In genomic region chrX:39874202-39874816, GRCh38 we compare ENCODE assay signal across 8 cellular contexts.
DNase-seq lines count a peak whose midpoint lies in the region; ATAC-seq, FAIRE-seq and TF ChIP-seq lines count a peak whose summit lies in the region.

No MANE protein-coding gene starts in this region.

- no peak overlapping the region for H4K91ac ChIP-seq in trophoblast cell (ENCODE audit: low read depth, low read length)

- no peak overlapping the region for H2BK12ac ChIP-seq in trophoblast cell (ENCODE audit: low read length)

- dilution Hi-C loops in endothelial cell of umbilical vein (cut with MboI; ENCODE audit: extremely low pct_ligation_motif_present, low sequenced_read_pairs), result no loop called here

- H3K36me3 ChIP-seq in endothelial cell of umbilical vein (ENCODE audit: control insufficient read depth in 2 of 2, extremely low read depth in 1 of 2, insufficient read depth in 2 of 2, low read length in 2 of 2), result no peaks in the 10 kb centered on the region
- H3K36me3 ChIP-seq in trophoblast cell (ENCODE audit: control insufficient read depth in 1 of 2, insufficient read depth in 2 of 2, low read length in 2 of 2), result no peaks in the 10 kb centered on the region

- H3K14ac ChIP-seq in trophoblast cell (ENCODE audit: low read length), result no peak overlapping the region

- no peak overlapping the region for H2BK5ac ChIP-seq in trophoblast cell (ENCODE audit: low read depth, low read length, poor library complexity)

- no peaks in the 10 kb centered on the region for H3K27me3 ChIP-seq in endothelial cell of umbilical vein (ENCODE audit: control insufficient read depth in 2 of 2, insufficient read depth in 2 of 2, low read length in 2 of 2)
- H3K27me3 ChIP-seq in trophoblast cell (ENCODE audit: insufficient read depth, low read length), result no peaks in the 10 kb centered on the region

- no peak overlapping the region for H3K4me2 ChIP-seq in endothelial cell of umbilical vein (ENCODE audit: insufficient read depth, low read length)
- H3K4me2 ChIP-seq in trophoblast cell (ENCODE audit: low read length), result no peak overlapping the region

- no peak overlapping the region for H4K8ac ChIP-seq in trophoblast cell (ENCODE audit: low read depth, low read length)

- intact Hi-C loops in endothelial cell of umbilical vein (cut with micrococcal nuclease), result no loop called here

- no peak overlapping the region for H3K4ac ChIP-seq in trophoblast cell (ENCODE audit: low read depth, low read length)

- H3K4me3 ChIP-seq in endothelial cell of umbilical vein (replicated peaks in 1 of 3; ENCODE audit: insufficient read depth in 1 of 3, low read depth in 1 of 3, low read length in 3 of 3), result no peak overlapping the region
- no peak overlapping the region for H3K4me3 ChIP-seq in trophoblast cell (ENCODE audit: low read depth, low read length)

- no peaks in the 10 kb centered on the region for H4K20me1 ChIP-seq in endothelial cell of umbilical vein (replicated peaks; ENCODE audit: control insufficient read depth, extremely low read depth, insufficient read depth, low read length)

- no peak overlapping the region for H2BK120ac ChIP-seq in trophoblast cell (ENCODE audit: insufficient read depth, low read length, poor library complexity)

- no peak overlapping the region for H2AK5ac ChIP-seq in trophoblast cell (ENCODE audit: low read length)

- ATAC-seq in GM18508 (IDR thresholded peaks at IDR 0.05; ENCODE audit: insufficient read depth, unreplicated experiment) (peak; percentile 90), GM21717 (IDR thresholded peaks at IDR 0.05; ENCODE audit: unreplicated experiment) (peak; percentile 94)

- H3K79me2 ChIP-seq in endothelial cell of umbilical vein (ENCODE audit: control insufficient read depth, insufficient read depth, low read length) (no peaks in the 10 kb centered on the region), trophoblast cell (ENCODE audit: control insufficient read depth, insufficient read depth, low read length, poor library complexity) (no peaks in the 10 kb centered on the region)

- no peaks in the 10 kb centered on the region for H3K9me1 ChIP-seq in endothelial cell of umbilical vein (replicated peaks; ENCODE audit: control insufficient read depth, extremely low read depth, insufficient read depth, low read length)

- no peaks in the 10 kb centered on the region for H3K79me1 ChIP-seq in trophoblast cell (ENCODE audit: low read length)

- no peak for TF ChIP-seq POLR2A in endothelial cell of umbilical vein (IDR thresholded peaks at IDR 0.05; ENCODE audit: low read depth, low read length)

- POLR2A ChIA-PET in endothelial cell of umbilical vein (lab: Charles Lee), result no interaction called here

- CTCF ChIA-PET in endothelial cell of umbilical vein (lab: Charles Lee), result no interaction called here

- no peak overlapping the region for H3K27ac ChIP-seq in endothelial cell of umbilical vein (ENCODE audit: insufficient read depth, low read depth, low read length)
- no peak overlapping the region for H3K27ac ChIP-seq in trophoblast cell (ENCODE audit: low read depth, low read length)

- no peak overlapping the region for H3K9ac ChIP-seq in endothelial cell of umbilical vein (replicated peaks; ENCODE audit: extremely low read depth, insufficient read depth, low read length)
- H3K9ac ChIP-seq in trophoblast cell (ENCODE audit: low read length), result no peak overlapping the region

- peak; percentile 31 for FAIRE-seq in HTR-8/SVneo (lab: Jason Lieb, UNC)
- FAIRE-seq in endothelial cell of umbilical vein (lab: Jason Lieb, UNC), result peak; percentile 90

- no TSS peak for BruUV-seq in endothelial cell of umbilical vein (replicated peaks; lab: Mats Ljungman, UMichigan)

- H3K23ac ChIP-seq in trophoblast cell (ENCODE audit: low read length), result no peak overlapping the region

- no peak overlapping the region for H3K18ac ChIP-seq in trophoblast cell (ENCODE audit: low read length)

- no CpG with 5 or more reads among the region's 5 CpGs for WGBS in trophoblast cell (ENCODE audit: extremely low coverage, insufficient coverage, insufficient read length)

- H3K9me3 ChIP-seq in endothelial cell of umbilical vein (replicated peaks; ENCODE audit: control insufficient read depth, insufficient read depth, low read length) (no peaks in the 10 kb centered on the region), trophoblast cell (ENCODE audit: insufficient read depth, low read depth, low read length) (no peaks in the 10 kb centered on the region)

- TF ChIP-seq CTCF in endothelial cell of umbilical vein (IDR thresholded peaks at IDR 0.05; ENCODE audit: extremely low read depth in 1 of 2, insufficient read depth in 1 of 2, low read depth in 1 of 2, low read length in 2 of 2), result no peak

- H2AFZ ChIP-seq in endothelial cell of umbilical vein (ENCODE audit: low read depth, low read length), result peak overlapping the region; percentile 14
- no peak overlapping the region for H2AFZ ChIP-seq in trophoblast cell (ENCODE audit: insufficient read depth, low read length, poor library complexity)

- DNase-seq in HTR-8/SVneo (ENCODE audit: insufficient read length, low spot score) (peak; percentile 37), endothelial cell of umbilical vein (ENCODE audit: low read depth, low spot score) (peak; percentile 10), trophoblast cell (no peak), NK-92 (lab: John Stamatoyannopoulos, UW; ENCODE audit: unreplicated experiment) (no peak), iPS-NIHi7 (ENCODE audit: extremely low spot score) (no peak), NCI-H748 treated with DMSO at 0.1 percent for 48 hours (lab: John Stamatoyannopoulos, UW) (no peak)

- no peaks in the 10 kb centered on the region for H3K4me1 ChIP-seq in endothelial cell of umbilical vein (ENCODE audit: control insufficient read depth, extremely low read depth, insufficient read depth, low read length)
- H3K4me1 ChIP-seq in trophoblast cell (ENCODE audit: control insufficient read depth in 1 of 2, insufficient read depth in 2 of 2, low read length in 2 of 2), result peaks cover 0 to 2% of the 10 kb centered on the region in 2 experiments

- H4K12ac ChIP-seq in trophoblast cell (ENCODE audit: low read depth, low read length), result no peak overlapping the region

TF ChIP-seq in endothelial cell of umbilical vein, 7 proteins besides CTCF, POLR2A, EP300 and RAD21:
- TF ChIP-seq FOS (IDR thresholded peaks at IDR 0.05; ENCODE audit: borderline replicate concordance, insufficient read depth, low read length) (no peak), JUN (IDR thresholded peaks at IDR 0.05; ENCODE audit: borderline replicate concordance, insufficient read depth, insufficient read length, low read depth) (no peak), EZH2 (IDR thresholded peaks at IDR 0.05; ENCODE audit: borderline replicate concordance, low read depth, low read length, severe bottlenecking) (no peak), MYC (IDR thresholded peaks at IDR 0.05; ENCODE audit: low read depth, low read length) (no peak), POLR2AphosphoS5 (IDR thresholded peaks at IDR 0.05; ENCODE audit: insufficient read depth, low read depth, low read length) (no peak), GATA2 (IDR thresholded peaks at IDR 0.05; ENCODE audit: insufficient read depth, insufficient read length, low read depth, low read length) (no peak), MAX (IDR thresholded peaks at IDR 0.05; ENCODE audit: insufficient read depth, insufficient read length) (no peak)
TF ChIP-seq in endothelial cell of umbilical vein: peak in this region for 0.

Comparison
In these comparisons a context has a peak if more than half of its experiments do, and no peak if none do; other contexts are left out.
1. DNase-seq: peak in HTR-8/SVneo (single experiment) and endothelial cell of umbilical vein (single experiment); none in trophoblast cell (0 of 2), NK-92 (single experiment), iPS-NIHi7 (single experiment) and NCI-H748 treated with DMSO at 0.1 percent for 48 hours (single experiment).